Comparison of ENCODE assay signal across 8 cellular contexts in the genomic region with DNA sequence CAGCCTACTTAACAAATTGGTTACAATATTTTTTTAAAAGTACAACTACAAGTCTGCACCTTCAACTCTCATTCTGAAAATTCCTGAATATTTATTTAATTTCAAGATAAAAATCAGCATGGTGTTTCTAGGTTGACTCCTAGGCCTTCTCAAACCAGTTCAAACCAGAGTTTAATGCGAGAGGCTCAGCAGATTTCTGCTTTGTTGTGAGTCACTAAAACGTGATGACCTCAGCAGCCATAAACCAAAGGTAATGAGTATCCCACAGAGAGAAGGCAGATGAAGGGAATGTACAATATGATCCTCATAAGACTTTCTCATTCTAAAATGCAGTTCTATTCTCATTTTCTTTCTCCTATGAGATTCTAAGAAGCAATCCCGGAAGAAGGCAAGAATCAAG. TPM values are rescaled to one million over a fixed set of nuclear protein-coding genes. Genes with fewer than 3 reads are reported as not detected.
DNase-seq lines count a peak whose midpoint lies in the region; ATAC-seq and TF ChIP-seq lines count a peak whose summit lies in the region.

No MANE protein-coding gene starts in this region.

- WGBS in HUES64, result 50% methylated on average over 3 of the region's 3 CpGs
- 23 to 27% methylated on average over 3 of the region's 3 CpGs for WGBS in lower leg skin, 2 donors

- intact Hi-C loops in lower leg skin (cut with DNase I; ENCODE audit: low total_unique reads), result no loop called here

- peaks cover 5% of the 10 kb centered on the region for H3K9me3 Mint-ChIP-seq in T-helper 1 cell treated with Interleukin-12 subunit alpha and Interleukin-12 subunit beta and Interleukin-4 antibody, amounts not matched to agents 30 μg/mL and 1 μg/mL, for 36 hours

- no peak overlapping the region; the same call in 1 of the 2 replicates for H3K27ac ChIP-seq in HUES64 (ENCODE audit: low read depth, low read length)

- no peak for ATAC-seq in HG03159 (IDR thresholded peaks at IDR 0.05; ENCODE audit: unreplicated experiment)

- peaks cover 14% of the 10 kb centered on the region for H3K4me1 ChIP-seq in HUES64 (ENCODE audit: insufficient read depth, low read length)
- H3K4me1 ChIP-seq in endocrine pancreas (ENCODE audit: control insufficient read depth, insufficient read depth, low read length), result peaks cover 18% of the 10 kb centered on the region

- peak overlapping the region; percentile 87 for H3K9ac ChIP-seq in HUES64 (ENCODE audit: low read depth, low read length)
- no peak overlapping the region for H3K9ac ChIP-seq in endocrine pancreas (ENCODE audit: control insufficient read depth, insufficient read depth, low read length)

- H3K4me3 Mint-ChIP-seq in T-helper 1 cell treated with Interleukin-12 subunit alpha and Interleukin-12 subunit beta and Interleukin-4 antibody, amounts not matched to agents 30 μg/mL and 1 μg/mL, for 36 hours, result peak overlapping the region; percentile 91

- peaks cover 27% of the 10 kb centered on the region for H3K4me1 Mint-ChIP-seq in T-helper 1 cell treated with Interleukin-12 subunit alpha and Interleukin-12 subunit beta and Interleukin-4 antibody, amounts not matched to agents 30 μg/mL and 1 μg/mL, for 36 hours (ENCODE audit: low read depth)

- DNase-seq in COR-L47 (lab: John Stamatoyannopoulos, UW) (peak; percentile 44), non-pigmented ciliary epithelial cell (ENCODE audit: low read depth) (peak; percentile 77), lower leg skin (ENCODE audit: low spot score in 2 of 2) (no peak), midbrain (lab: John Stamatoyannopoulos, UW) (no peak)

- H3K27ac Mint-ChIP-seq in T-helper 1 cell treated with Interleukin-12 subunit alpha and Interleukin-12 subunit beta and Interleukin-4 antibody, amounts not matched to agents 30 μg/mL and 1 μg/mL, for 36 hours, result peak overlapping the region; percentile 87

- H3K27me3 ChIP-seq in HUES64 (ENCODE audit: insufficient read depth, low read length) (no peaks in the 10 kb centered on the region), endocrine pancreas (ENCODE audit: control insufficient read depth, insufficient read depth, low read length) (no peaks in the 10 kb centered on the region)

- H3K36me3 ChIP-seq in HUES64 (ENCODE audit: insufficient read depth, low read length), result peaks cover 40% of the 10 kb centered on the region
- H3K36me3 ChIP-seq in endocrine pancreas (ENCODE audit: control insufficient read depth, insufficient read depth, low read length), result peaks cover 5% of the 10 kb centered on the region

- peaks cover 18% of the 10 kb centered on the region for H3K36me3 Mint-ChIP-seq in T-helper 1 cell treated with Interleukin-12 subunit alpha and Interleukin-12 subunit beta and Interleukin-4 antibody, amounts not matched to agents 30 μg/mL and 1 μg/mL, for 36 hours (ENCODE audit: low read depth)

- H3K27me3 Mint-ChIP-seq in T-helper 1 cell treated with Interleukin-12 subunit alpha and Interleukin-12 subunit beta and Interleukin-4 antibody, amounts not matched to agents 30 μg/mL and 1 μg/mL, for 36 hours (ENCODE audit: low read depth), result peaks cover 10% of the 10 kb centered on the region

- TF ChIP-seq POLR2A in lower leg skin (IDR thresholded peaks at IDR 0.05), result no peak

- peak overlapping the region; percentile 85 for H3K4me3 ChIP-seq in HUES64 (ENCODE audit: low read length)
- H3K4me3 ChIP-seq in endocrine pancreas (ENCODE audit: control insufficient read depth, insufficient read depth, low read length), result peak overlapping the region; percentile 91
- H3K4me3 ChIP-seq in lower leg skin (ENCODE audit: low read depth, poor library complexity, severe bottlenecking), result no peak overlapping the region

- TF ChIP-seq CTCF in lower leg skin (IDR thresholded peaks at IDR 0.05), result no peak

- H3K9me3 ChIP-seq in HUES64 (ENCODE audit: insufficient read depth, low read depth, low read length), result no peaks in the 10 kb centered on the region
- no peaks in the 10 kb centered on the region for H3K9me3 ChIP-seq in endocrine pancreas (ENCODE audit: control insufficient read depth, low read length)

RNA-seq across cellular contexts. Expression of a gene that starts 1.5 kb away (rescaled TPM):
- polyA plus RNA-seq in HUES64 (2013, experiment 1 of 2), result 11.1 TPM
- polyA plus RNA-seq in HUES64 (2013, experiment 2 of 2), result 13.7 TPM
- total RNA-seq in lower leg skin, result 10 to 100 TPM; 15.4 to 37.3 (median 21.6) TPM

RNA-seq across cellular contexts. Expression of a gene that starts 15.1 kb away (rescaled TPM):
- 0.10 TPM for polyA plus RNA-seq in HUES64 (2013, experiment 1 of 2)
- not detected for polyA plus RNA-seq in HUES64 (2013, experiment 2 of 2)
- under 1 TPM in 1 of 4 donors, not detected in 3; 0.13 TPM for total RNA-seq in lower leg skin

Comparison
In these comparisons a context has a peak if more than half of its experiments do, and no peak if none do; other contexts are left out.
1. DNase-seq: peak in COR-L47 (single experiment) and non-pigmented ciliary epithelial cell (single experiment); none in lower leg skin (0 of 2) and midbrain (single experiment).